In genomic region chr11:353315-353857, GRCh38 we compare ENCODE assay signal across 8 cellular contexts. TPM values are rescaled to one million over a fixed set of nuclear protein-coding genes. Genes with fewer than 3 reads are reported as not detected.
DNase-seq lines count a peak whose midpoint lies in the region; ATAC-seq and TF ChIP-seq lines count a peak whose summit lies in the region.

No MANE protein-coding gene starts in this region.

- H3K27me3 ChIP-seq in ascending aorta (no peaks in the 10 kb centered on the region), iPS-20b (ENCODE audit: insufficient read depth, low read length) (0 out of 2 replicates have a peak, but pooled peaks cover 5% of the 10 kb centered on the region), skeletal muscle satellite cell (ENCODE audit: control insufficient read depth, insufficient read depth, low read length) (peaks cover 6% of the 10 kb centered on the region)

- POLR2A ChIA-PET in HEK293 (lab: Yijun Ruan, JAX): no interaction called here

- H3K4me1 ChIP-seq in HEK293 (ENCODE audit: control insufficient read depth, insufficient read depth, low read length): no peaks in the 10 kb centered on the region
- peaks cover 26 to 27% of the 10 kb centered on the region in 2 donors for H3K4me1 ChIP-seq in ascending aorta
- peaks cover 15% of the 10 kb centered on the region; the same call in 1 of the 2 replicates for H3K4me1 ChIP-seq in iPS-20b (ENCODE audit: insufficient read depth, low read length)
- H3K4me1 ChIP-seq in skeletal muscle satellite cell (ENCODE audit: control insufficient read depth, insufficient read depth, low read length): peaks cover 28% of the 10 kb centered on the region

- ATAC-seq in GM18519 (IDR thresholded peaks at IDR 0.05; ENCODE audit: low FRiP score, unreplicated experiment): no peak

- peak; percentile 62 to 93 for DNase-seq in ascending aorta (ENCODE audit: low spot score in 2 of 2)
- DNase-seq in HT-29 (ENCODE audit: low spot score): no peak
- DNase-seq in GF-D8 (lab: John Stamatoyannopoulos, UW): no peak
- no peak for DNase-seq in retina

- intact Hi-C loops in ascending aorta (cut with DNase I): loop anchor here (1.0 to 2.0 kb wide), 2 partner anchors 26 to 117 kb away; partner anchors contain the start of genes PSMD13 and SIRT3

- peak overlapping the region; percentile 13; the same call in 1 of the 2 replicates for H3K9ac ChIP-seq in iPS-20b (ENCODE audit: low read depth, low read length)
- no peak overlapping the region for H3K9ac ChIP-seq in skeletal muscle satellite cell (ENCODE audit: low read depth, low read length)

- peak overlapping the region; percentile 12 for H3K4me2 ChIP-seq in skeletal muscle satellite cell (ENCODE audit: low read length)

- TF ChIP-seq CTCF in HEK293 (tag by site-specific recombination; IDR thresholded peaks at IDR 0.05): no peak
- no peak for TF ChIP-seq CTCF in ascending aorta (IDR thresholded peaks at IDR 0.05)

- H3K4me3 ChIP-seq in HEK293 (ENCODE audit: low read depth, low read length) (no peak overlapping the region), ascending aorta (peak overlapping the region in 1 of 2 donors; percentile 19), iPS-20b (ENCODE audit: low read length) (no peak overlapping the region), skeletal muscle satellite cell (ENCODE audit: low read length) (no peak overlapping the region)

- CTCF ChIA-PET in HEK293 (lab: Yijun Ruan, JAX): interaction anchor here (0.6 kb wide), 1 partner anchor 100 kb away, joined by 3 read pairs; no protein-coding TSS in a partner anchor

- H3K36me3 ChIP-seq in HEK293 (ENCODE audit: control insufficient read depth in 2 of 2, insufficient read depth in 1 of 2, low read length in 2 of 2): no peaks in the 10 kb centered on the region
- H3K36me3 ChIP-seq in ascending aorta: no peaks in the 10 kb centered on the region
- no peaks in the 10 kb centered on the region for H3K36me3 ChIP-seq in iPS-20b (ENCODE audit: insufficient read depth, low read depth, low read length)
- H3K36me3 ChIP-seq in skeletal muscle satellite cell (ENCODE audit: insufficient read depth, low read length): no peaks in the 10 kb centered on the region

- no peaks in the 10 kb centered on the region for H3K9me3 ChIP-seq in HEK293 (ENCODE audit: control insufficient read depth, insufficient read depth, low read depth, low read length)
- no peaks in the 10 kb centered on the region for H3K9me3 ChIP-seq in ascending aorta
- H3K9me3 ChIP-seq in iPS-20b (ENCODE audit: insufficient read depth, low read depth, low read length): no peaks in the 10 kb centered on the region
- H3K9me3 ChIP-seq in skeletal muscle satellite cell (replicated peaks; ENCODE audit: low read length): no peaks in the 10 kb centered on the region

- H3K27ac ChIP-seq in HEK293 (ENCODE audit: extremely low read depth, low read depth, low read length) (no peak overlapping the region), ascending aorta (peak overlapping the region; percentile 92 to 98), iPS-20b (ENCODE audit: low read length) (no peak overlapping the region)

TF ChIP-seq in HEK293, 187 proteins besides CTCF, POLR2A, EP300 and RAD21:
- no peak for TF ChIP-seq SETDB1 (IDR thresholded peaks at IDR 0.05; ENCODE audit: insufficient read length, low read length)
- 0 out of 2 replicates have a peak, but pooled peaks have one; percentile 11 for TF ChIP-seq IKZF3 (tag by site-specific recombination; IDR thresholded peaks at IDR 0.05)

RNA-seq across cellular contexts. Expression of gene B4GALNT4, which starts 15.9 kb away (rescaled TPM):
- not detected for total RNA-seq in ascending aorta
- 1.0 and 2.6 TPM in 2 replicates for total RNA-seq in skeletal muscle satellite cell (2012; rRNA removed)
- not detected in 2 replicates for total RNA-seq in HT-29 (2014; rRNA removed; shearing (Covaris generic))

RNA-seq across cellular contexts. Expression of gene IFITM3, which starts 32.7 kb away (rescaled TPM):
- 1,421 TPM for total RNA-seq in ascending aorta
- 58.1 and 89.3 TPM in 2 replicates for total RNA-seq in skeletal muscle satellite cell (2012; rRNA removed)
- 10.6 and 30.1 TPM in 2 replicates for total RNA-seq in HT-29 (2014; rRNA removed; shearing (Covaris generic))

RNA-seq across cellular contexts. Expression of gene IFITM1, which starts 39.5 kb away (rescaled TPM):
- 650 TPM for total RNA-seq in ascending aorta
- total RNA-seq in skeletal muscle satellite cell (2012; rRNA removed): 3.5 and 15.3 TPM in 2 replicates
- total RNA-seq in HT-29 (2014; rRNA removed; shearing (Covaris generic)): 6.8 and 7.6 TPM in 2 replicates

RNA-seq across cellular contexts. Expression of gene PKP3, which starts 40.6 kb away (rescaled TPM):
- total RNA-seq in ascending aorta: not detected
- total RNA-seq in skeletal muscle satellite cell (2012; rRNA removed): 6.1 TPM in 2 replicates
- 284 and 306 TPM in 2 replicates for total RNA-seq in HT-29 (2014; rRNA removed; shearing (Covaris generic))

RNA-seq across cellular contexts. Expression of gene IFITM2, which starts 45.8 kb away (rescaled TPM):
- 1,131 TPM for total RNA-seq in ascending aorta
- 64.6 and 75.1 TPM in 2 replicates for total RNA-seq in skeletal muscle satellite cell (2012; rRNA removed)
- 31.2 and 32.3 TPM in 2 replicates for total RNA-seq in HT-29 (2014; rRNA removed; shearing (Covaris generic))

Comparison
In these comparisons a context has a peak if more than half of its experiments do, and no peak if none do; other contexts are left out.
1. H3K27ac ChIP-seq: peak in ascending aorta (2 of 2); none in HEK293 (single experiment) and iPS-20b (single experiment).
2. DNase-seq: peak in ascending aorta (2 of 2); none in HT-29 (single experiment), GF-D8 (single experiment) and retina (single experiment).
3. RNA of gene IFITM3, which starts 32.7 kb away (total RNA-seq): 1,421 TPM in ascending aorta (single experiment); 10.6 to 30.1 TPM in HT-29; every median in the first group is over 10 times any median in the second.
4. RNA of gene IFITM1, which starts 39.5 kb away (total RNA-seq): 650 TPM in ascending aorta (single experiment); 6.8 to 7.6 TPM in HT-29; every median in the first group is over 10 times any median in the second.